ENCODE assay signal across 29 cellular contexts in genomic region chr22:34639911-34640310, GRCh38.
"Had no signal": no experiment of that assay in that cellular context is flagged by ENCODE, and none has a peak within 500 bp of the region (broad histone marks: within the 10 kb centered on the region; RNA-seq: fewer than 3 reads in every experiment).

No MANE protein-coding gene starts in this region.

- H3K36me3 ChIP-seq: brain microvascular endothelial cell, WERI-Rb-1 had no signal

- DNase-seq: activated B cell treated with CpG ODN at 0.5 μM for 24 hours; activated CD4-positive, alpha-beta T cell treated with anti-CD3 and anti-CD28 coated beads for 48 hours; activated CD4-positive, alpha-beta T cell treated with anti-CD3 and anti-CD28 coated beads, Interleukin-2, amount 50 U/mL, for 1 hour; activated CD4-positive, alpha-beta T cell treated with anti-CD3 and anti-CD28 coated beads, Interleukin-2, amount 50 U/mL, for 48 hours; activated CD8-positive, alpha-beta memory T cell treated with anti-CD3 and anti-CD28 coated beads for 24 hours; activated CD8-positive, alpha-beta T cell treated with anti-CD3 and anti-CD28 coated beads for 36 hours; activated effector memory CD4-positive, alpha-beta T cell treated with Interleukin-2 at 50 U/mL for 16 hours; activated gamma-delta T cell treated with Interleukin-2 at 50 U/mL for 16 hours; activated naive CD4-positive, alpha-beta T cell treated with anti-CD3 and anti-CD28 coated beads, Interleukin-2, amount 50 U/mL, for 16 hours; activated naive CD4-positive, alpha-beta T cell treated with Interleukin-2 at 50 U/mL for 16 hours; activated T-cell treated with anti-CD3 and anti-CD28 coated beads, Interleukin-2, amount 50 U/mL, for 4 hours; amniotic stem cell; anterior cingulate cortex; brain microvascular endothelial cell; caudate nucleus; cortex of kidney; dermis blood vessel endothelial cell; effector CD4-positive, alpha-beta T cell; foreskin fibroblast; T-helper 1 cell; T-helper 17 cell; T1000; WERI-Rb-1 had no signal

- H3K27me3 ChIP-seq: brain microvascular endothelial cell had no signal

- H3K27ac ChIP-seq: brain microvascular endothelial cell, epithelial cell of prostate, WERI-Rb-1 had no signal

- FAIRE-seq: astrocyte, colon, endometrium, endothelial cell of umbilical vein, frontal cortex had no signal
